Comparison of ENCODE assay signal across 8 cellular contexts in genomic region chr7:130961128-130961601, GRCh38.
DNase-seq lines count a peak whose midpoint lies in the region; ATAC-seq lines count a peak whose summit lies in the region.

No MANE protein-coding gene starts in this region.

- H3K27me3 Mint-ChIP-seq in activated naive CD8-positive, alpha-beta T cell, result no peaks in the 10 kb centered on the region
- H3K27me3 Mint-ChIP-seq in naive thymus-derived CD8-positive, alpha-beta T cell, result no peaks in the 10 kb centered on the region

- H3K36me3 Mint-ChIP-seq in activated naive CD8-positive, alpha-beta T cell, result peaks cover 30% of the 10 kb centered on the region
- peaks cover 5 to 35% (median 8%) of the 10 kb centered on the region in 3 donors for H3K36me3 Mint-ChIP-seq in naive thymus-derived CD8-positive, alpha-beta T cell

- peaks cover 49% of the 10 kb centered on the region for H3K4me1 Mint-ChIP-seq in activated naive CD8-positive, alpha-beta T cell (ENCODE audit: low read depth)
- H3K4me1 Mint-ChIP-seq in naive thymus-derived CD8-positive, alpha-beta T cell, result peaks cover 23 to 76% (median 67%) of the 10 kb centered on the region in 4 donors

- peak; percentile 68 for DNase-seq in NK-92 treated with Interleukin-12 subunit alpha and Interleukin-12 subunit beta, amount 100 ng/mL, for 24 hours (lab: John Stamatoyannopoulos, UW)
- DNase-seq in NK-92 (lab: John Stamatoyannopoulos, UW; ENCODE audit: unreplicated experiment) (no peak), SIG-M5 (lab: John Stamatoyannopoulos, UW) (peak; percentile 72), kidney glomerular epithelial cell (lab: John Stamatoyannopoulos, UW) (no peak), NCI-H1694 (lab: John Stamatoyannopoulos, UW) (no peak)
- DNase-seq in naive thymus-derived CD8-positive, alpha-beta T cell, result peak in 8 of 10 donors; percentile 37 to 81 (median 68)

- H3K27ac Mint-ChIP-seq in activated naive CD8-positive, alpha-beta T cell, result peak overlapping the region; percentile 99
- peak overlapping the region in 9 of 10 donors; percentile 69 to 98 (median 94) for H3K27ac Mint-ChIP-seq in naive thymus-derived CD8-positive, alpha-beta T cell

- H3K9me3 Mint-ChIP-seq in activated naive CD8-positive, alpha-beta T cell (ENCODE audit: low read depth), result no peaks in the 10 kb centered on the region
- H3K9me3 Mint-ChIP-seq in naive thymus-derived CD8-positive, alpha-beta T cell, result no peaks in the 10 kb centered on the region

- POLR2A ChIA-PET in naive thymus-derived CD8-positive, alpha-beta T cell (lab: Charles Lee), result interaction anchor here (0.5 kb wide), 1 partner anchor 32 kb away, joined by 6 read pairs; no protein-coding TSS in a partner anchor

- peak; percentile 66 for ATAC-seq in HG03066 (IDR thresholded peaks at IDR 0.05; ENCODE audit: low read depth, unreplicated experiment)
- peak; percentile 79 to 86 for ATAC-seq in naive thymus-derived CD8-positive, alpha-beta T cell

- no peak overlapping the region for H3K4me3 Mint-ChIP-seq in activated naive CD8-positive, alpha-beta T cell
- H3K4me3 Mint-ChIP-seq in naive thymus-derived CD8-positive, alpha-beta T cell, result peak overlapping the region; percentile 57 to 91 (median 84)

Comparison
In these comparisons a context has a peak if more than half of its experiments do, and no peak if none do; other contexts are left out.
1. DNase-seq: peak in NK-92 treated with Interleukin-12 subunit alpha and Interleukin-12 subunit beta, amount 100 ng/mL, for 24 hours (single experiment), SIG-M5 (single experiment) and naive thymus-derived CD8-positive, alpha-beta T cell (8 of 10); none in NK-92 (single experiment), kidney glomerular epithelial cell (single experiment) and NCI-H1694 (single experiment).